1 cellular context compared by ENCODE assay signal in genomic region chr1:35430762-35431161, GRCh38.
A peak's percentile ranks its signal among the peaks of the same experiment; 100 is the strongest.
TF ChIP-seq lines count a peak whose summit lies in the region.

No MANE protein-coding gene starts in this region.

TF ChIP-seq in H1, 55 proteins besides CTCF, POLR2A, EP300 and RAD21 (continued from another document):
- TF ChIP-seq E2F6 (IDR thresholded peaks at IDR 0.05) (peak; percentile 50; the same call in 1 of the 2 replicates), NRF1 (IDR thresholded peaks at IDR 0.05; ENCODE audit: low read depth, low read length) (no peak)
TF ChIP-seq in H1: peak in this region for 1.
